ENCODE assay signal across 10 cellular contexts in genomic region chr1:39959651-39960333, GRCh38. TPM values are rescaled to one million over a fixed set of nuclear protein-coding genes. Genes with fewer than 3 reads are reported as not detected.
DNase-seq lines count a peak whose midpoint lies in the region; ATAC-seq and TF ChIP-seq lines count a peak whose summit lies in the region.
"Had no signal": no experiment of that assay in that cellular context is flagged by ENCODE, and none has a peak within 500 bp of the region (broad histone marks: within the 10 kb centered on the region; RNA-seq: fewer than 3 reads in every experiment).

No MANE protein-coding gene starts in this region.

- intact Hi-C loops in OCI-LY7 (cut with micrococcal nuclease; ENCODE audit: unreplicated experiment) (no loop called here), esophagus squamous epithelium (cut with DNase I) (no loop called here), upper lobe of right lung (cut with DNase I) (loop anchor here (10.0 kb wide), 1 partner anchor 45 kb away; no protein-coding TSS in a partner anchor)

- peaks cover 30% of the 10 kb centered on the region for H3K4me1 Mint-ChIP-seq in activated naive CD8-positive, alpha-beta T cell (ENCODE audit: low read depth)
- peaks cover 40% of the 10 kb centered on the region for H3K4me1 Mint-ChIP-seq in activated naive CD8-positive, alpha-beta T cell treated with anti-CD3 and anti-CD28 coated beads, Interleukin-2, amount 50 U/mL, for 24 hours

- TF ChIP-seq POLR2A in esophagus squamous epithelium (IDR thresholded peaks at IDR 0.05) = no peak

- H3K9me3 ChIP-seq in OCI-LY7 (ENCODE audit: low read length) (no peaks in the 10 kb centered on the region), esophagus squamous epithelium (no peaks in the 10 kb centered on the region), upper lobe of right lung (no peaks in the 10 kb centered on the region)

- POLR2A ChIA-PET in OCI-LY7 (lab: Charles Lee) = interaction anchor here (0.5 to 2.0 kb wide), 5 partner anchors 12 to 79 kb away, joined by 3 to 5 read pairs (median 4); no protein-coding TSS in a partner anchor

- H3K4me3 Mint-ChIP-seq in activated naive CD8-positive, alpha-beta T cell = peak overlapping the region; percentile 42
- H3K4me3 Mint-ChIP-seq in activated naive CD8-positive, alpha-beta T cell treated with anti-CD3 and anti-CD28 coated beads, Interleukin-2, amount 50 U/mL, for 24 hours = no peak overlapping the region
- H3K4me3 Mint-ChIP-seq: immature natural killer cell had no signal

- WGBS in esophagus squamous epithelium, 2 donors = 34 to 50% methylated on average over 2 to 8 of the region's 12 CpGs

- H3K9me2 ChIP-seq in OCI-LY7 (ENCODE audit: insufficient read depth, low read length) = no peaks in the 10 kb centered on the region

- TF ChIP-seq CTCF in OCI-LY7 (conservative IDR thresholded peaks at IDR 0.05; ENCODE audit: low read length) = no peak
- TF ChIP-seq CTCF in esophagus squamous epithelium (IDR thresholded peaks at IDR 0.05) = no peak
- no peak for TF ChIP-seq CTCF in upper lobe of right lung (IDR thresholded peaks at IDR 0.05)

- no peaks in the 10 kb centered on the region for H4K20me1 ChIP-seq in OCI-LY7 (ENCODE audit: insufficient read depth, low read length)

- H3K27me3 ChIP-seq in esophagus squamous epithelium (no peaks in the 10 kb centered on the region), upper lobe of right lung (no peaks in the 10 kb centered on the region)

- no peaks in the 10 kb centered on the region for H3K9me3 Mint-ChIP-seq in activated naive CD8-positive, alpha-beta T cell (ENCODE audit: low read depth)
- no peaks in the 10 kb centered on the region for H3K9me3 Mint-ChIP-seq in activated naive CD8-positive, alpha-beta T cell treated with anti-CD3 and anti-CD28 coated beads, Interleukin-2, amount 50 U/mL, for 24 hours
- H3K9me3 Mint-ChIP-seq: activated naive CD4-positive, alpha-beta T cell treated with anti-CD3 and anti-CD28 coated beads, Interleukin-2, amount 10 ng/mL, durations not matched to agents 7 days and 5 days; immature natural killer cell had no signal

- CTCF ChIA-PET in OCI-LY7 (lab: Charles Lee; ENCODE audit: unreplicated experiment) = interaction anchor here (0.9 to 1.0 kb wide), 2 partner anchors 9 to 38 kb away, joined by 3 read pairs; no protein-coding TSS in a partner anchor

- H3K4me3 ChIP-seq in OCI-LY7 (ENCODE audit: low read depth, low read length, poor library complexity, severe bottlenecking) = peak overlapping the region; percentile 44
- peak overlapping the region in 1 of 4 donors; percentile 31 for H3K4me3 ChIP-seq in esophagus squamous epithelium
- peak overlapping the region; percentile 23 for H3K4me3 ChIP-seq in upper lobe of right lung

- H3K4me1 ChIP-seq in OCI-LY7 (ENCODE audit: insufficient read depth, low read length, poor library complexity, severe bottlenecking) = peaks cover 37% of the 10 kb centered on the region
- H3K4me1 ChIP-seq in esophagus squamous epithelium = peaks cover 21 to 70% (median 51%) of the 10 kb centered on the region in 3 donors
- H3K4me1 ChIP-seq in upper lobe of right lung = peaks cover 34% of the 10 kb centered on the region

- no peak for DNase-seq in activated naive CD8-positive, alpha-beta T cell treated with anti-CD3 and anti-CD28 coated beads, Interleukin-2, amount 50 U/mL, for 24 hours
- no peak for DNase-seq in OCI-LY7 (ENCODE audit: low spot score)
- no peak for DNase-seq in esophagus squamous epithelium (lab: John Stamatoyannopoulos, UW)
- no peak for DNase-seq in upper lobe of right lung
- no peak for DNase-seq in activated gamma-delta T cell treated with Interleukin-2 at 50 U/mL for 16 hours
- no peak for DNase-seq in stimulated activated naive CD4-positive, alpha-beta T cell (lab: John Stamatoyannopoulos, UW)
- DNase-seq: immature natural killer cell had no signal

- H3K36me3 Mint-ChIP-seq in activated naive CD8-positive, alpha-beta T cell = peaks cover 11% of the 10 kb centered on the region
- peaks cover 61% of the 10 kb centered on the region for H3K36me3 Mint-ChIP-seq in activated naive CD8-positive, alpha-beta T cell treated with anti-CD3 and anti-CD28 coated beads, Interleukin-2, amount 50 U/mL, for 24 hours (ENCODE audit: low read depth)
- H3K36me3 Mint-ChIP-seq: activated naive CD4-positive, alpha-beta T cell treated with anti-CD3 and anti-CD28 coated beads, Interleukin-2, amount 10 ng/mL, durations not matched to agents 7 days and 5 days; immature natural killer cell had no signal

- H3K27ac ChIP-seq in OCI-LY7 (ENCODE audit: low read depth, low read length, poor library complexity, severe bottlenecking) (peak overlapping the region; percentile 60), esophagus squamous epithelium (peak overlapping the region; percentile 62 to 88 (median 82)), upper lobe of right lung (peak overlapping the region; percentile 72)

- ATAC-seq in activated naive CD8-positive, alpha-beta T cell treated with anti-CD3 and anti-CD28 coated beads, Interleukin-2, amount 50 U/mL, for 24 hours = no peak
- ATAC-seq in upper lobe of right lung (peak; percentile 20), GM21723 (IDR thresholded peaks at IDR 0.05; ENCODE audit: unreplicated experiment) (no peak)

- no peaks in the 10 kb centered on the region for H3K27me3 Mint-ChIP-seq in activated naive CD8-positive, alpha-beta T cell
- no peaks in the 10 kb centered on the region for H3K27me3 Mint-ChIP-seq in activated naive CD8-positive, alpha-beta T cell treated with anti-CD3 and anti-CD28 coated beads, Interleukin-2, amount 50 U/mL, for 24 hours

- peak overlapping the region; percentile 69 for H3K4me2 ChIP-seq in OCI-LY7 (ENCODE audit: low read length)

- no peak overlapping the region for H3K27ac Mint-ChIP-seq in activated naive CD8-positive, alpha-beta T cell
- no peak overlapping the region for H3K27ac Mint-ChIP-seq in activated naive CD8-positive, alpha-beta T cell treated with anti-CD3 and anti-CD28 coated beads, Interleukin-2, amount 50 U/mL, for 24 hours
- H3K27ac Mint-ChIP-seq: immature natural killer cell had no signal

- H3K79me2 ChIP-seq in OCI-LY7 (ENCODE audit: insufficient read depth, low read depth, low read length) = peaks cover 7% of the 10 kb centered on the region; the same call in 1 of the 2 replicates

- H2AFZ ChIP-seq in OCI-LY7 (ENCODE audit: low read length) = peak overlapping the region; percentile 91; the same call in 1 of the 2 replicates

- peaks cover 27% of the 10 kb centered on the region for H3K36me3 ChIP-seq in OCI-LY7 (ENCODE audit: insufficient read depth, low read length)
- H3K36me3 ChIP-seq in esophagus squamous epithelium = peaks cover 0 to 48% (median 0%) of the 10 kb centered on the region in 3 donors
- no peaks in the 10 kb centered on the region for H3K36me3 ChIP-seq in upper lobe of right lung

- no TSS peak for BruUV-seq in OCI-LY7 (replicated peaks; lab: Mats Ljungman, UMichigan)

RNA-seq across cellular contexts. Expression of gene MFSD2A, which starts 4.8 kb away (rescaled TPM):
- total RNA-seq in OCI-LY7 (2014; rRNA removed; shearing (Covaris generic)) = 6.4 and 9.9 TPM in 2 replicates
- 11.0 and 13.4 TPM in 2 replicates for total RNA-seq in OCI-LY7 (2022)
- total RNA-seq in esophagus squamous epithelium = 10 to 100 TPM; 20.4 to 49.1 (median 30.8) TPM
- total RNA-seq in upper lobe of right lung = 225 TPM

RNA-seq across cellular contexts. Expression of gene MYCL, which starts 58.1 kb away (rescaled TPM):
- total RNA-seq in OCI-LY7 (2014; rRNA removed; shearing (Covaris generic)) = 0.41 and 1.6 TPM in 2 replicates
- total RNA-seq in OCI-LY7 (2022) (1.0 and 1.3 TPM in 2 replicates), esophagus squamous epithelium (10 to 100 TPM; 15.4 to 27.6 (median 24.8) TPM), upper lobe of right lung (3.6 TPM)
